ENCODE assay signal across 20 cellular contexts in genomic region chr4:61320154-61320553, GRCh38.
A peak's percentile ranks its signal among the peaks of the same experiment; 100 is the strongest.
DNase-seq lines count a peak whose midpoint lies in the region; ATAC-seq and TF ChIP-seq lines count a peak whose summit lies in the region.
"Had no signal": no experiment of that assay in that cellular context is flagged by ENCODE, and none has a peak within 500 bp of the region (broad histone marks: within the 10 kb centered on the region; RNA-seq: fewer than 3 reads in every experiment).

No MANE protein-coding gene starts in this region.

- H3K4ac ChIP-seq in mesenchymal stem cell (ENCODE audit: low read depth in 1 of 2, low read length in 2 of 2): no peak overlapping the region

- H2BK5ac ChIP-seq in mesenchymal stem cell (ENCODE audit: low read depth, low read length, poor library complexity, severe bottlenecking): no peak overlapping the region

- H2BK12ac ChIP-seq in mesenchymal stem cell (ENCODE audit: low read length in 2 of 2): no peak overlapping the region

- no peak overlapping the region for H3K4me3 Mint-ChIP-seq in activated naive CD8-positive, alpha-beta T cell treated with anti-CD3 and anti-CD28 coated beads, Interleukin-2, amount 50 U/mL, for 24 hours
- H3K4me3 Mint-ChIP-seq: CD14-positive monocyte had no signal

- H3K79me1 ChIP-seq in mesenchymal stem cell (replicated peaks; ENCODE audit: low read length, poor library complexity, severe bottlenecking): no peaks in the 10 kb centered on the region

- no peak overlapping the region for H2AK5ac ChIP-seq in mesenchymal stem cell (ENCODE audit: low read length, severe bottlenecking)

- no peak for ATAC-seq in activated naive CD8-positive, alpha-beta T cell treated with anti-CD3 and anti-CD28 coated beads, Interleukin-2, amount 50 U/mL, for 24 hours
- ATAC-seq: HCT116 had no signal

- H2AFZ ChIP-seq in mesenchymal stem cell (ENCODE audit: low read depth, low read length): no peak overlapping the region

- intact Hi-C loops in ascending aorta (cut with DNase I): no loop called here

- H3K4me1 ChIP-seq in mesenchymal stem cell (ENCODE audit: control insufficient read depth, insufficient read depth, low read depth, low read length) (no peaks in the 10 kb centered on the region), ascending aorta (peaks cover 0 to 12% of the 10 kb centered on the region in 2 donors)

- H3K9ac ChIP-seq in mesenchymal stem cell (ENCODE audit: low read length): no peak overlapping the region

- no peaks in the 10 kb centered on the region for H3K4me1 Mint-ChIP-seq in activated naive CD8-positive, alpha-beta T cell treated with anti-CD3 and anti-CD28 coated beads, Interleukin-2, amount 50 U/mL, for 24 hours
- H3K4me1 Mint-ChIP-seq: CD14-positive monocyte had no signal

- H2BK15ac ChIP-seq in mesenchymal stem cell (ENCODE audit: low read depth, poor library complexity, severe bottlenecking): no peak overlapping the region

- no peaks in the 10 kb centered on the region for H3K36me3 ChIP-seq in mesenchymal stem cell (ENCODE audit: control insufficient read depth in 1 of 2, insufficient read depth in 2 of 2, low read depth in 1 of 2, low read length in 2 of 2)
- no peaks in the 10 kb centered on the region for H3K36me3 ChIP-seq in ascending aorta

- H3K27me3 Mint-ChIP-seq in activated naive CD8-positive, alpha-beta T cell treated with anti-CD3 and anti-CD28 coated beads, Interleukin-2, amount 50 U/mL, for 24 hours: no peaks in the 10 kb centered on the region

- no peak for TF ChIP-seq CTCF in ascending aorta (IDR thresholded peaks at IDR 0.05)

- H3K27me3 ChIP-seq in mesenchymal stem cell (ENCODE audit: control insufficient read depth in 1 of 2, insufficient read depth in 1 of 2, low read length in 2 of 2): no peaks in the 10 kb centered on the region
- no peaks in the 10 kb centered on the region for H3K27me3 ChIP-seq in ascending aorta

- H3K4me3 ChIP-seq in mesenchymal stem cell (ENCODE audit: insufficient read depth in 1 of 2, low read depth in 1 of 2, low read length in 2 of 2) (no peak overlapping the region), ascending aorta (no peak overlapping the region)

- no peak overlapping the region for H3K14ac ChIP-seq in mesenchymal stem cell (ENCODE audit: low read length in 2 of 2)

- no peak overlapping the region for H4K8ac ChIP-seq in mesenchymal stem cell (ENCODE audit: low read length)

- no peak overlapping the region for H3K18ac ChIP-seq in mesenchymal stem cell (ENCODE audit: low read depth in 1 of 2, low read length in 2 of 2)

- DNase-seq in ELR (ENCODE audit: low read depth) (peak; percentile 2), amniotic epithelial cell (ENCODE audit: low read depth) (peak; percentile 32), epithelial cell of prostate (ENCODE audit: low read depth, low spot score) (peak; percentile 3), mesenchymal stem cell (peak; percentile 28), 8988T (no peak), Kasumi-1 (lab: John Stamatoyannopoulos, UW) (no peak), ascending aorta (ENCODE audit: low spot score in 2 of 2) (no peak)
- no peak for DNase-seq in activated naive CD8-positive, alpha-beta T cell treated with anti-CD3 and anti-CD28 coated beads, Interleukin-2, amount 50 U/mL, for 24 hours
- DNase-seq: GDM1, GOT3, KG1, NCI-H1105, NCI-H146, NCI-H2029, NCI-H2171, NCI-H526, OCI-M1, SHP77 had no signal

- no peaks in the 10 kb centered on the region for H3K36me3 Mint-ChIP-seq in activated naive CD8-positive, alpha-beta T cell treated with anti-CD3 and anti-CD28 coated beads, Interleukin-2, amount 50 U/mL, for 24 hours (ENCODE audit: low read depth)
- H3K36me3 Mint-ChIP-seq: CD14-positive monocyte had no signal

- H4K91ac ChIP-seq in mesenchymal stem cell (ENCODE audit: low read length): no peak overlapping the region

- H3K27ac ChIP-seq in epithelial cell of prostate: no peak overlapping the region
- no peak overlapping the region for H3K27ac ChIP-seq in mesenchymal stem cell (ENCODE audit: low read length, poor library complexity, severe bottlenecking)
- H3K27ac ChIP-seq in ascending aorta: no peak overlapping the region

- no peak overlapping the region for H3K23ac ChIP-seq in mesenchymal stem cell (ENCODE audit: low read length in 2 of 2)

- no peak overlapping the region for H3K4me2 ChIP-seq in mesenchymal stem cell (ENCODE audit: low read length, poor library complexity, severe bottlenecking)

- H3K27ac Mint-ChIP-seq in activated naive CD8-positive, alpha-beta T cell treated with anti-CD3 and anti-CD28 coated beads, Interleukin-2, amount 50 U/mL, for 24 hours: no peak overlapping the region
- H3K27ac Mint-ChIP-seq: CD14-positive monocyte had no signal

- no CpG with 5 or more reads among the region's 1 CpG for WGBS in mesenchymal stem cell

- peaks cover 5% of the 10 kb centered on the region for H3K9me3 ChIP-seq in mesenchymal stem cell (ENCODE audit: control insufficient read depth, low read length)
- H3K9me3 ChIP-seq in ascending aorta: no peaks in the 10 kb centered on the region

- peaks cover 18% of the 10 kb centered on the region for H3K9me3 Mint-ChIP-seq in activated naive CD8-positive, alpha-beta T cell treated with anti-CD3 and anti-CD28 coated beads, Interleukin-2, amount 50 U/mL, for 24 hours

- no peak overlapping the region for H2BK120ac ChIP-seq in mesenchymal stem cell (ENCODE audit: low read depth, low read length)

Comparison
In these comparisons a context has a peak if more than half of its experiments do, and no peak if none do; other contexts are left out.
1. DNase-seq: peak in ELR (single experiment), amniotic epithelial cell (single experiment), epithelial cell of prostate (single experiment) and mesenchymal stem cell (single experiment); none in 8988T (single experiment), Kasumi-1 (0 of 2), activated naive CD8-positive, alpha-beta T cell treated with anti-CD3 and anti-CD28 coated beads, Interleukin-2, amount 50 U/mL, for 24 hours (single experiment) and ascending aorta (0 of 2).